Comparison of ENCODE assay signal across 29 cellular contexts in genomic region chr11:63942803-63943202, GRCh38. TPM values are rescaled to one million over a fixed set of nuclear protein-coding genes. Genes with fewer than 3 reads are reported as not detected.
"Had no signal": no experiment of that assay in that cellular context is flagged by ENCODE, and none has a peak within 500 bp of the region (broad histone marks: within the 10 kb centered on the region; RNA-seq: fewer than 3 reads in every experiment).

No MANE protein-coding gene starts in this region.

- H3K27ac Mint-ChIP-seq: natural killer cell; stimulated activated memory B cell treated with anti-CD40 and anti-IgM and Interleukin-4, amounts not matched to agents 10 μg/mL and 1 μg/mL and 100 μg/mL, for 72 hours had no signal

- FAIRE-seq: endometrium had no signal

- H3K36me3 ChIP-seq: prostate gland, uterus had no signal

- H3K9me3 Mint-ChIP-seq: immature natural killer cell; natural killer cell; stimulated activated memory B cell treated with anti-CD40 and anti-IgM and Interleukin-4, amounts not matched to agents 10 μg/mL and 1 μg/mL and 100 μg/mL, for 72 hours had no signal

- H3K4me1 ChIP-seq: prostate gland had no signal

- H3K36me3 Mint-ChIP-seq: immature natural killer cell, natural killer cell had no signal

- H3K4me3 ChIP-seq: colonic mucosa, esophagus squamous epithelium, heart right ventricle, lower lobe of right lung, prostate gland, sigmoid colon, spleen, testis, tibial artery, upper lobe of right lung, uterus had no signal

- H3K27me3 Mint-ChIP-seq: stimulated activated memory B cell treated with anti-CD40 and anti-IgM and Interleukin-4, amounts not matched to agents 10 μg/mL and 1 μg/mL and 100 μg/mL, for 72 hours had no signal

- H3K27ac ChIP-seq: colonic mucosa, esophagus squamous epithelium, heart right ventricle, lower lobe of right lung, prostate gland, sigmoid colon, spleen, testis, tibial artery, upper lobe of right lung, uterus had no signal

- ATAC-seq: heart right ventricle; left ventricle myocardium superior; lower lobe of right lung; natural killer cell; right cardiac atrium; stimulated activated memory B cell treated with anti-CD40 and anti-IgM and Interleukin-4, amounts not matched to agents 10 μg/mL and 1 μg/mL and 100 μg/mL, for 72 hours; stimulated activated naive CD8-positive, alpha-beta T cell treated with anti-CD3 and anti-CD28 coated beads, Interleukin-15, Interleukin-2, amounts not matched to agents 100 U/mL and 50 U/mL, for 24 hours; upper lobe of right lung had no signal

- H3K4me3 Mint-ChIP-seq: immature natural killer cell; natural killer cell; stimulated activated memory B cell treated with anti-CD40 and anti-IgM and Interleukin-4, amounts not matched to agents 10 μg/mL and 1 μg/mL and 100 μg/mL, for 72 hours had no signal

- DNase-seq: colonic mucosa; dermis blood vessel endothelial cell; effector memory CD4-positive, alpha-beta T cell; erythroblast; esophagus squamous epithelium; foreskin melanocyte; glutamatergic neuron; heart right ventricle; hippocampal formation; immature natural killer cell; islet precursor cell; kidney glomerular epithelial cell; left ventricle myocardium superior; lower lobe of right lung; natural killer cell; sigmoid colon; spleen; stimulated activated CD4-positive, alpha-beta T cell treated with anti-CD3 and anti-CD28 coated beads, Interleukin-4, amount 100 ng/mL, for 4 hours; stimulated activated naive CD8-positive, alpha-beta T cell treated with anti-CD3 and anti-CD28 coated beads, Interleukin-15, Interleukin-2, amounts not matched to agents 100 U/mL and 50 U/mL, for 24 hours; substantia nigra; testis; tibial artery; upper lobe of right lung; uterus had no signal

- H3K27me3 ChIP-seq: colonic mucosa, esophagus squamous epithelium, heart right ventricle, sigmoid colon, spleen, testis, tibial artery, upper lobe of right lung, uterus had no signal

- H3K9me3 ChIP-seq: colonic mucosa, esophagus squamous epithelium, heart right ventricle, lower lobe of right lung, prostate gland, sigmoid colon, spleen, testis, tibial artery, upper lobe of right lung, uterus had no signal

RNA-seq across cellular contexts. Expression of gene RCOR2, which starts 25.8 kb away (rescaled TPM):
- total RNA-seq: mononuclear cell, natural killer cell had no signal
- polyA plus RNA-seq: immature natural killer cell had no signal
